8 cellular contexts compared by ENCODE assay signal in the genomic region with DNA sequence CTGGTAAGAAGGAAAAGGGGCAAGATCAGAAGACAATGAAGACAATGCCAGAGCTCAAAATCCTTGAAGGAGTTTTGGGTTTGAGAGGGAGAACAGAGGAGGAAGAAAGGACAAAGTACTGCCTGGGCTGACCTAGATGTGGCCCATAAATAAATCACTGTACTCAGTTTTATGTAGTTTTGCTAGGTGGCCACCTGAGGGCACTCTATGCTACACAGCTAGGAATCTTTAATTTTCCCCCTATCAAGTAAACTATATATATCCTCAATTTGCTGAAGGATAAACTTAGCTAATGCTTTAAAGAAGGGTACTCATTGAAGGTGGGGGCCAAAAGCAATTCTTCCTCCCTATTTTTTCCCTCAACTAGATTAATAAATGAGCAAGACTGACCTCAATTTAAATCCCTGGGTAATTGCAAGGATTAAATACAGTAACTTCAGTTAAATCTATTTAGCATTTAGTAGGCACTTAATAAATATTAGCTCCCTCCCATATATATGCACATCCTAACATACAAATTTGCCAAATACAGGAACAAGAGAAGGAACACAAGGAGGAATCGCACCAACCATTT.
A peak's percentile ranks its signal among the peaks of the same experiment; 100 is the strongest.
DNase-seq lines count a peak whose midpoint lies in the region; ATAC-seq lines count a peak whose summit lies in the region.

No MANE protein-coding gene starts in this region.

- peak; percentile 5 for DNase-seq in COR-L47 (lab: John Stamatoyannopoulos, UW)
- peak; percentile 82 for DNase-seq in NCI-H1694 treated with DMSO at 0.1 percent for 48 hours (lab: John Stamatoyannopoulos, UW)
- DNase-seq in amniotic epithelial cell (ENCODE audit: low read depth) = peak; percentile 27
- DNase-seq in iPS-NIHi11 (ENCODE audit: low spot score) = peak; percentile 43
- peak; percentile 26 for DNase-seq in stimulated activated CD8-positive, alpha-beta memory T cell treated with anti-CD3 and anti-CD28 coated beads, Interleukin-4, amount 100 ng/mL, for 48 hours
- no peak for DNase-seq in OCI-M2 (lab: John Stamatoyannopoulos, UW; ENCODE audit: unreplicated experiment)

- ATAC-seq in GM18519 (IDR thresholded peaks at IDR 0.05; ENCODE audit: low FRiP score, unreplicated experiment) (peak; percentile 52), HG02938 (IDR thresholded peaks at IDR 0.05; ENCODE audit: unreplicated experiment) (peak; percentile 76)
